20 cellular contexts compared by ENCODE assay signal in the genomic region with DNA sequence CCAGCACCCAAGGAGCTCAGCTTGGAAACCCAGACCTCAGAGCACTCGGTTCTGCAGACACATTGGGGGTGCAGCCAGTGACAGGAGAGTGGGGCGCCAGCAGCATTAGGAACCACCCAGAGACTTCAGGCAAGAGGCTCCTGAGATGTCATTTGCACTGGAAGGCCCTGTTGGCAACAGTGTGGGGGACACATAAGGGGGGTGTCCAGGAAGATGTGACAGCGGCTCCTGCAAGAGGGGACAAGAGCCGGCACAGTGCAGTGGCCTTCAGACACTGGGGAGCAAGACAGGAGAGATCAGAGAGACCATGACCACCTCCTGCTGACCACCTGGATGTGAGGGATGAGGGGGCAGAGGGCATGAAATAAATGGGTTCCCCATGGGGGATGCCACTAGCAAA.
"Had no signal": no experiment of that assay in that cellular context is flagged by ENCODE, and none has a peak within 500 bp of the region (broad histone marks: within the 10 kb centered on the region; RNA-seq: fewer than 3 reads in every experiment).

No MANE protein-coding gene starts in this region.

- H3K9me3 Mint-ChIP-seq: activated T-cell treated with anti-CD3 and anti-CD28 coated beads, Interleukin-2, amount 50 U/mL, for 4 hours; activated T-helper 2 cell treated with anti-CD3 and anti-CD28 coated beads, Interferon-gamma antibody, Interleukin-2, Interleukin-4, amounts not matched to agents 10 μg/mL and 5 μg/mL and 100 μg/mL, durations not matched to agents 14 hours and 24 hours and 36 hours; brain; immature natural killer cell; mesothelial cell of epicardium; natural killer cell had no signal

- H3K9me3 ChIP-seq: esophagus muscularis mucosa, lower lobe of right lung, prostate gland, thoracic aorta, upper lobe of left lung had no signal

- H3K27ac ChIP-seq: esophagus muscularis mucosa, lower lobe of right lung, thoracic aorta, upper lobe of left lung had no signal

- H3K4me3 ChIP-seq: esophagus muscularis mucosa, hepatocyte, lower lobe of right lung, prostate gland, thoracic aorta, upper lobe of left lung had no signal

- H3K4me1 ChIP-seq: esophagus muscularis mucosa, lower lobe of right lung, prostate gland, upper lobe of left lung had no signal

- H3K27ac Mint-ChIP-seq: activated T-helper 2 cell treated with anti-CD3 and anti-CD28 coated beads, Interferon-gamma antibody, Interleukin-2, Interleukin-4, amounts not matched to agents 10 μg/mL and 5 μg/mL and 100 μg/mL, durations not matched to agents 14 hours and 24 hours and 36 hours; mesothelial cell of epicardium; natural killer cell had no signal

- H3K4me3 Mint-ChIP-seq: activated T-cell treated with anti-CD3 and anti-CD28 coated beads, Interleukin-2, amount 50 U/mL, for 4 hours; brain; immature natural killer cell; mesothelial cell of epicardium; natural killer cell had no signal

- H3K4me1 Mint-ChIP-seq: immature natural killer cell, mesothelial cell of epicardium had no signal

- H3K36me3 Mint-ChIP-seq: brain, mesothelial cell of epicardium, natural killer cell had no signal

- H3K27me3 ChIP-seq: esophagus muscularis mucosa, hepatocyte, upper lobe of left lung had no signal

- H3K36me3 ChIP-seq: esophagus muscularis mucosa, lower lobe of right lung, prostate gland, thoracic aorta, upper lobe of left lung had no signal

- DNase-seq: activated CD4-positive, alpha-beta T cell treated with anti-CD3 and anti-CD28 coated beads for 4 hours; activated CD4-positive, alpha-beta T cell treated with anti-CD3 and anti-CD28 coated beads, Interleukin-2, amount 50 U/mL, for 48 hours; activated CD4-positive, CD25-positive, alpha-beta regulatory T cell; activated CD8-positive, alpha-beta memory T cell treated with anti-CD3 and anti-CD28 coated beads, Interleukin-2, amount 50 U/mL, for 48 hours; activated naive CD4-positive, alpha-beta T cell treated with Interleukin-2 at 50 U/mL for 16 hours; activated T-cell treated with anti-CD3 and anti-CD28 coated beads, Interleukin-2, amount 50 U/mL, for 4 hours; glutamatergic neuron; immature natural killer cell; lower lobe of right lung; natural killer cell; stimulated activated CD4-positive, alpha-beta T cell treated with anti-CD3 and anti-CD28 coated beads, Interleukin-4, amount 100 ng/mL, for 4 hours; T-helper 9 cell; upper lobe of left lung had no signal

- ATAC-seq: activated T-cell treated with anti-CD3 and anti-CD28 coated beads, Interleukin-2, amount 50 U/mL, for 4 hours; lower lobe of right lung; natural killer cell had no signal
